ENCODE assay signal across 8 cellular contexts in genomic region chr6:73451166-73452106, GRCh38. TPM values are rescaled to one million over a fixed set of nuclear protein-coding genes. Genes with fewer than 3 reads are reported as not detected.
A peak's percentile ranks its signal among the peaks of the same experiment; 100 is the strongest.
DNase-seq lines count a peak whose midpoint lies in the region; ATAC-seq and TF ChIP-seq lines count a peak whose summit lies in the region.

No MANE protein-coding gene starts in this region.

- no peaks in the 10 kb centered on the region for H3K4me1 Mint-ChIP-seq in neural crest cell

- POLR2A ChIA-PET in OCI-LY7 (lab: Charles Lee): interaction anchor here (0.6 to 2.0 kb wide), 4 partner anchors 9 to 159 kb away, joined by 3 to 8 read pairs (median 5); partner anchors contain the start of gene MTO1

- H4K20me1 ChIP-seq in OCI-LY7 (ENCODE audit: insufficient read depth, low read length): no peaks in the 10 kb centered on the region

- TF ChIP-seq POLR2A in upper lobe of left lung (IDR thresholded peaks at IDR 0.05): peak in 1 of 4 donors; percentile 4

- no TSS peak for BruUV-seq in OCI-LY7 (replicated peaks; lab: Mats Ljungman, UMichigan)

- H2AFZ ChIP-seq in OCI-LY7 (ENCODE audit: low read length): no peak overlapping the region

- H3K27me3 Mint-ChIP-seq in neural crest cell (ENCODE audit: low read depth): peaks cover 17% of the 10 kb centered on the region

- no peaks in the 10 kb centered on the region for H3K9me2 ChIP-seq in OCI-LY7 (ENCODE audit: insufficient read depth, low read length)

- TF ChIP-seq CTCF in OCI-LY7 (conservative IDR thresholded peaks at IDR 0.05; ENCODE audit: low read length): no peak
- TF ChIP-seq CTCF in neural crest cell (conservative IDR thresholded peaks at IDR 0.05): no peak
- TF ChIP-seq CTCF in upper lobe of left lung (IDR thresholded peaks at IDR 0.05): peak in 1 of 6 experiments; percentile 4

- peaks cover 2% of the 10 kb centered on the region for H3K9me3 Mint-ChIP-seq in neural crest cell

- no peaks in the 10 kb centered on the region for H3K79me2 ChIP-seq in OCI-LY7 (ENCODE audit: insufficient read depth, low read depth, low read length)

- intact Hi-C loops in OCI-LY7 (cut with micrococcal nuclease; ENCODE audit: unreplicated experiment): no loop called here

- H3K9me3 ChIP-seq in OCI-LY7 (ENCODE audit: low read length) (no peaks in the 10 kb centered on the region), upper lobe of left lung (no peaks in the 10 kb centered on the region)

- 1 to 11% methylated on average over 27 to 54 of the region's 80 CpGs for WGBS in upper lobe of left lung, 2 donors

- H3K4me3 ChIP-seq in OCI-LY7 (ENCODE audit: low read depth, low read length, poor library complexity, severe bottlenecking) (peak overlapping the region; percentile 34), upper lobe of left lung (peak overlapping the region; percentile 71 to 92 (median 80))

- peak; percentile 71 for DNase-seq in AG20443 (ENCODE audit: low spot score)
- peak; percentile 29 for DNase-seq in OCI-LY7 (ENCODE audit: low spot score)
- peak; percentile 38 for DNase-seq in activated effector memory CD4-positive, alpha-beta T cell treated with Interleukin-2 at 50 U/mL for 16 hours
- peak; percentile 32 for DNase-seq in fibroblast of the conjunctiva (ENCODE audit: low read depth)
- DNase-seq in neural crest cell (ENCODE audit: low read depth, low spot score): peak; percentile 8
- DNase-seq in upper lobe of left lung: peak; percentile 63 to 91

- H3K36me3 Mint-ChIP-seq in neural crest cell (ENCODE audit: low read depth): no peaks in the 10 kb centered on the region

- peak; percentile 60 for ATAC-seq in GM19023 (IDR thresholded peaks at IDR 0.05; ENCODE audit: unreplicated experiment)
- peak; percentile 46 for ATAC-seq in HG03280 (IDR thresholded peaks at IDR 0.05; ENCODE audit: unreplicated experiment)
- ATAC-seq in upper lobe of left lung (ENCODE audit: low FRiP score in 2 of 2): peak; percentile 78 to 82

- H3K4me2 ChIP-seq in OCI-LY7 (ENCODE audit: low read length): peak overlapping the region; percentile 44

- no peak overlapping the region for H3K27ac Mint-ChIP-seq in neural crest cell (ENCODE audit: unreplicated experiment)

- H3K36me3 ChIP-seq in OCI-LY7 (ENCODE audit: insufficient read depth, low read length) (no peaks in the 10 kb centered on the region), upper lobe of left lung (peaks cover 0 to 4% (median 0%) of the 10 kb centered on the region in 4 donors)

- H3K27ac ChIP-seq in OCI-LY7 (ENCODE audit: low read depth, low read length, poor library complexity, severe bottlenecking): no peak overlapping the region
- H3K27ac ChIP-seq in upper lobe of left lung: peak overlapping the region; percentile 82 to 96 (median 90)

- CTCF ChIA-PET in OCI-LY7 (lab: Charles Lee; ENCODE audit: unreplicated experiment): no interaction called here

- no peaks in the 10 kb centered on the region for H3K27me3 ChIP-seq in upper lobe of left lung

- peak overlapping the region; percentile 62 for H3K4me3 Mint-ChIP-seq in neural crest cell

- H3K4me1 ChIP-seq in OCI-LY7 (ENCODE audit: insufficient read depth, low read length, poor library complexity, severe bottlenecking) (peaks cover 15% of the 10 kb centered on the region), upper lobe of left lung (peaks cover 11 to 22% (median 15%) of the 10 kb centered on the region in 4 donors)

- no peak for TF ChIP-seq EP300 in upper lobe of left lung (IDR thresholded peaks at IDR 0.05)

RNA-seq across cellular contexts. Expression of gene CGAS, which starts 0.7 kb away (rescaled TPM):
- total RNA-seq in OCI-LY7 (2014; rRNA removed; shearing (Covaris generic)): 0.18 and 1.3 TPM in 2 replicates
- total RNA-seq in OCI-LY7 (2022): 0.40 and 0.42 TPM in 2 replicates
- total RNA-seq in neural crest cell: 0.63 and 1.3 TPM in 2 replicates
- total RNA-seq in upper lobe of left lung: 10 to 100 TPM in 2 of 6 donors, 1 to 10 TPM in 4; 4.9 to 15.7 (median 9.0) TPM

RNA-seq across cellular contexts. Expression of gene MTO1, which starts 10.1 kb away (rescaled TPM):
- 44.0 and 63.8 TPM in 2 replicates for total RNA-seq in OCI-LY7 (2014; rRNA removed; shearing (Covaris generic))
- total RNA-seq in OCI-LY7 (2022): 72.5 and 90.3 TPM in 2 replicates
- 26.5 and 27.5 TPM in 2 replicates for total RNA-seq in neural crest cell
- 10 to 100 TPM in 5 of 6 donors, 1 to 10 TPM in 1; 8.9 to 56.6 (median 25.9) TPM for total RNA-seq in upper lobe of left lung

RNA-seq across cellular contexts. Expression of gene DDX43, which starts 56.8 kb away (rescaled TPM):
- total RNA-seq in OCI-LY7 (2014; rRNA removed; shearing (Covaris generic)): not detected in 2 replicates
- total RNA-seq in OCI-LY7 (2022): not detected in 2 replicates
- not detected in 2 replicates for total RNA-seq in neural crest cell
- 1 to 10 TPM in 5 of 6 donors, under 1 TPM in 1; 0.92 to 8.5 (median 1.8) TPM for total RNA-seq in upper lobe of left lung

Comparison
In these comparisons a context has a peak if more than half of its experiments do, and no peak if none do; other contexts are left out.
1. DNase-seq: peak in every context shown above with its lines; median percentile 77 in upper lobe of left lung; 71 in AG20443; 38 in activated effector memory CD4-positive, alpha-beta T cell treated with Interleukin-2 at 50 U/mL for 16 hours; 32 in fibroblast of the conjunctiva; 29 in OCI-LY7; 8 in neural crest cell.